8 cellular contexts compared by ENCODE assay signal in genomic region chr10:11863353-11864105, GRCh38. TPM values are rescaled to one million over a fixed set of nuclear protein-coding genes. Genes with fewer than 3 reads are reported as not detected.
DNase-seq lines count a peak whose midpoint lies in the region; ATAC-seq and TF ChIP-seq lines count a peak whose summit lies in the region.

No MANE protein-coding gene starts in this region.

- no peaks in the 10 kb centered on the region for H3K36me3 ChIP-seq in breast epithelium

- peak; percentile 35 for DNase-seq in CD1c-positive myeloid dendritic cell (ENCODE audit: extremely low spot score)
- DNase-seq in activated CD8-positive, alpha-beta T cell treated with anti-CD3 and anti-CD28 coated beads for 36 hours = peak; percentile 75
- peak; percentile 35 for DNase-seq in stimulated activated CD4-positive, alpha-beta T cell treated with anti-CD3 and anti-CD28 coated beads, Interleukin-4, amount 100 ng/mL, for 1 hour
- no peak for DNase-seq in breast epithelium (ENCODE audit: low spot score in 2 of 2)
- DNase-seq in NCI-H526 treated with DMSO at 0.1 percent for 48 hours (lab: John Stamatoyannopoulos, UW) = no peak
- no peak for DNase-seq in coronary artery (ENCODE audit: low spot score)

- peak; percentile 85 for ATAC-seq in GM19455 (IDR thresholded peaks at IDR 0.05; ENCODE audit: unreplicated experiment)
- ATAC-seq in HG03460 (IDR thresholded peaks at IDR 0.05; ENCODE audit: unreplicated experiment) = peak; percentile 97
- peak; percentile 93 for ATAC-seq in activated CD8-positive, alpha-beta T cell treated with anti-CD3 and anti-CD28 coated beads for 36 hours

- no peak for TF ChIP-seq POLR2A in breast epithelium (IDR thresholded peaks at IDR 0.05)

- H3K4me1 ChIP-seq in breast epithelium = no peaks in the 10 kb centered on the region

- H3K27ac ChIP-seq in breast epithelium (no peak overlapping the region), coronary artery (no peak overlapping the region)

- no peaks in the 10 kb centered on the region for H3K36me3 Mint-ChIP-seq in activated CD8-positive, alpha-beta T cell treated with anti-CD3 and anti-CD28 coated beads for 36 hours (ENCODE audit: low read depth)

- intact Hi-C loops in activated CD8-positive, alpha-beta T cell treated with anti-CD3 and anti-CD28 coated beads for 36 hours (cut with micrococcal nuclease) = no loop called here
- intact Hi-C loops in breast epithelium (cut with DNase I; ENCODE audit: low total_unique reads) = no loop called here

- CTCF ChIA-PET in activated CD8-positive, alpha-beta T cell treated with anti-CD3 and anti-CD28 coated beads for 36 hours (lab: Charles Lee) = interaction anchor here (0.9 to 1.8 kb wide), 2 partner anchors 25 to 80 kb away, joined by 3 to 7 read pairs; no protein-coding TSS in a partner anchor

- H3K4me3 ChIP-seq in breast epithelium (no peak overlapping the region), coronary artery (no peak overlapping the region)

- no peak for TF ChIP-seq CTCF in activated CD8-positive, alpha-beta T cell treated with anti-CD3 and anti-CD28 coated beads for 36 hours (IDR thresholded peaks at IDR 0.05)
- TF ChIP-seq CTCF in breast epithelium (IDR thresholded peaks at IDR 0.05) (no peak), coronary artery (IDR thresholded peaks at IDR 0.05) (no peak)

- peak overlapping the region; percentile 13 for H3K27ac Mint-ChIP-seq in activated CD8-positive, alpha-beta T cell treated with anti-CD3 and anti-CD28 coated beads for 36 hours

- H3K9me3 Mint-ChIP-seq in activated CD8-positive, alpha-beta T cell treated with anti-CD3 and anti-CD28 coated beads for 36 hours = no peaks in the 10 kb centered on the region

- POLR2A ChIA-PET in activated CD8-positive, alpha-beta T cell treated with anti-CD3 and anti-CD28 coated beads for 36 hours (lab: Charles Lee) = no interaction called here

- no peak overlapping the region for H3K4me3 Mint-ChIP-seq in activated CD8-positive, alpha-beta T cell treated with anti-CD3 and anti-CD28 coated beads for 36 hours

- H3K4me1 Mint-ChIP-seq in activated CD8-positive, alpha-beta T cell treated with anti-CD3 and anti-CD28 coated beads for 36 hours (ENCODE audit: low read depth) = peaks cover 19% of the 10 kb centered on the region

- H3K9me3 ChIP-seq in breast epithelium = no peaks in the 10 kb centered on the region

- H3K27me3 ChIP-seq in breast epithelium = no peaks in the 10 kb centered on the region

- peaks cover 2% of the 10 kb centered on the region for H3K27me3 Mint-ChIP-seq in activated CD8-positive, alpha-beta T cell treated with anti-CD3 and anti-CD28 coated beads for 36 hours

RNA-seq across cellular contexts. Expression of gene PROSER2, which starts 40.4 kb away (rescaled TPM):
- 1 to 10 TPM; 1.1 to 1.7 TPM for total RNA-seq in activated CD8-positive, alpha-beta T cell treated with anti-CD3 and anti-CD28 coated beads for 36 hours
- 1 to 10 TPM; 2.9 to 9.5 (median 8.5) TPM for total RNA-seq in breast epithelium

Comparison
In these comparisons a context has a peak if more than half of its experiments do, and no peak if none do; other contexts are left out.
1. DNase-seq: peak in CD1c-positive myeloid dendritic cell (single experiment), activated CD8-positive, alpha-beta T cell treated with anti-CD3 and anti-CD28 coated beads for 36 hours (single experiment) and stimulated activated CD4-positive, alpha-beta T cell treated with anti-CD3 and anti-CD28 coated beads, Interleukin-4, amount 100 ng/mL, for 1 hour (single experiment); none in breast epithelium (0 of 2), NCI-H526 treated with DMSO at 0.1 percent for 48 hours (single experiment) and coronary artery (single experiment).
2. Peak in every context shown above with its lines, with median percentiles within 50 percentile points of each other: ATAC-seq.